8 cellular contexts compared by ENCODE assay signal in genomic region chr6:125918681-125919566, GRCh38. TPM values are rescaled to one million over a fixed set of nuclear protein-coding genes. Genes with fewer than 3 reads are reported as not detected.
DNase-seq lines count a peak whose midpoint lies in the region; ATAC-seq and TF ChIP-seq lines count a peak whose summit lies in the region.

No MANE protein-coding gene starts in this region.

- ATAC-seq in HG02678 (IDR thresholded peaks at IDR 0.05; ENCODE audit: unreplicated experiment) = peak; percentile 96

- peak overlapping the region; percentile 36 to 57 (median 45) for H3K4me3 ChIP-seq in esophagus squamous epithelium
- H3K4me3 ChIP-seq in osteoblast (ENCODE audit: insufficient read depth, low read length) = peak overlapping the region; percentile 67

- H3K9me3 ChIP-seq in esophagus squamous epithelium = no peaks in the 10 kb centered on the region
- no peaks in the 10 kb centered on the region for H3K9me3 ChIP-seq in osteoblast (ENCODE audit: low read depth, low read length)

- H3K4me2 ChIP-seq in osteoblast (ENCODE audit: insufficient read depth, low read length) = peak overlapping the region; percentile 93

- peak; percentile 32 for DNase-seq in activated T-cell treated with anti-CD3 and anti-CD28 coated beads for 24 hours (ENCODE audit: low read depth)
- no peak for DNase-seq in activated T-cell treated with anti-CD3 and anti-CD28 coated beads, Interleukin-2, amount 50 U/mL, for 1 hour
- peak; percentile 85 for DNase-seq in NCI-H146 (lab: John Stamatoyannopoulos, UW)
- peak; percentile 24 to 48 for DNase-seq in activated CD4-positive, alpha-beta T cell treated with anti-CD3 and anti-CD28 coated beads, Interleukin-2, amount 50 U/mL, for 4 hours
- DNase-seq in esophagus squamous epithelium (lab: John Stamatoyannopoulos, UW) = no peak
- DNase-seq in osteoblast (ENCODE audit: insufficient read length, low spot score, missing footprints) = peak; percentile 38
- DNase-seq in NCI-H2227 treated with DMSO at 0.1 percent for 48 hours (lab: John Stamatoyannopoulos, UW) = no peak

- intact Hi-C loops in esophagus squamous epithelium (cut with DNase I) = no loop called here

- WGBS in esophagus squamous epithelium, 2 donors = 10 to 18% methylated on average over 11 to 12 of the region's 13 CpGs

- no peaks in the 10 kb centered on the region for H3K27me3 ChIP-seq in esophagus squamous epithelium
- H3K27me3 ChIP-seq in osteoblast (ENCODE audit: insufficient read depth, low read length) = no peaks in the 10 kb centered on the region

- H3K79me2 ChIP-seq in osteoblast (ENCODE audit: insufficient read depth, low read length) = no peaks in the 10 kb centered on the region

- peak overlapping the region; percentile 78 for H2AFZ ChIP-seq in osteoblast (ENCODE audit: low read length)

- H3K36me3 ChIP-seq in esophagus squamous epithelium (peaks cover 6 to 61% (median 7%) of the 10 kb centered on the region in 3 donors), osteoblast (ENCODE audit: insufficient read depth, low read length) (peaks cover 39% of the 10 kb centered on the region)

- peaks cover 0 to 66% (median 15%) of the 10 kb centered on the region in 3 donors for H3K4me1 ChIP-seq in esophagus squamous epithelium
- peaks cover 20% of the 10 kb centered on the region for H3K4me1 ChIP-seq in osteoblast (ENCODE audit: insufficient read depth, low read length)

- TF ChIP-seq CTCF in esophagus squamous epithelium (IDR thresholded peaks at IDR 0.05) = peak in 1 of 6 experiments; percentile 3
- TF ChIP-seq CTCF in osteoblast (IDR thresholded peaks at IDR 0.05; ENCODE audit: extremely low read depth, low read depth, low read length) = no peak

- TF ChIP-seq POLR2A in esophagus squamous epithelium (IDR thresholded peaks at IDR 0.05) = peak in 3 of 4 donors; percentile 55 to 76 (median 61)

- H3K27ac ChIP-seq in esophagus squamous epithelium (peak overlapping the region; percentile 84 to 93 (median 89)), osteoblast (ENCODE audit: low read depth, low read length) (peak overlapping the region; percentile 82)

- no peaks in the 10 kb centered on the region for H4K20me1 ChIP-seq in osteoblast (ENCODE audit: insufficient read depth, low read length)

RNA-seq across cellular contexts. Expression of gene HINT3, which starts 37.6 kb away (rescaled TPM):
- 10 to 100 TPM; 15.4 to 22.5 (median 20.7) TPM for total RNA-seq in esophagus squamous epithelium
- 30.4 and 32.4 TPM in 2 replicates for total RNA-seq in osteoblast

Comparison
In these comparisons a context has a peak if more than half of its experiments do, and no peak if none do; other contexts are left out.
1. DNase-seq: peak in activated T-cell treated with anti-CD3 and anti-CD28 coated beads for 24 hours (single experiment), NCI-H146 (single experiment), activated CD4-positive, alpha-beta T cell treated with anti-CD3 and anti-CD28 coated beads, Interleukin-2, amount 50 U/mL, for 4 hours (2 of 2) and osteoblast (single experiment); none in activated T-cell treated with anti-CD3 and anti-CD28 coated beads, Interleukin-2, amount 50 U/mL, for 1 hour (single experiment), esophagus squamous epithelium (single experiment) and NCI-H2227 treated with DMSO at 0.1 percent for 48 hours (single experiment).